10 cellular contexts compared by ENCODE assay signal in genomic region chr18:28045176-28045810, GRCh38.
DNase-seq lines count a peak whose midpoint lies in the region; ATAC-seq, FAIRE-seq and TF ChIP-seq lines count a peak whose summit lies in the region.
"Had no signal": no experiment of that assay in that cellular context is flagged by ENCODE, and none has a peak within 500 bp of the region (broad histone marks: within the 10 kb centered on the region; RNA-seq: fewer than 3 reads in every experiment).

No MANE protein-coding gene starts in this region.

- peaks cover 41% of the 10 kb centered on the region for H3K4me1 ChIP-seq in astrocyte (ENCODE audit: insufficient read depth, low read length)

- no peaks in the 10 kb centered on the region for H3K27me3 ChIP-seq in astrocyte (ENCODE audit: insufficient read depth, low read length)

- H3K9ac ChIP-seq in astrocyte (ENCODE audit: low read length): peak overlapping the region; percentile 52

- peaks cover 85% of the 10 kb centered on the region for H3K79me2 ChIP-seq in astrocyte (ENCODE audit: insufficient read depth, low read length)

- H4K20me1 ChIP-seq in astrocyte (ENCODE audit: insufficient read depth, low read length): peaks cover 2% of the 10 kb centered on the region

- peak overlapping the region; percentile 2 for H3K4me3 Mint-ChIP-seq in astrocyte (ENCODE audit: unreplicated experiment)
- H3K4me3 Mint-ChIP-seq: activated CD4-positive, alpha-beta T cell treated with anti-CD3 and anti-CD28 coated beads for 36 hours; stimulated activated naive CD8-positive, alpha-beta T cell treated with anti-CD3 and anti-CD28 coated beads, Interleukin-15, Interleukin-2, amounts not matched to agents 100 ng/mL and 50 ng/mL, for 24 hours had no signal

- no peaks in the 10 kb centered on the region for H3K9me3 Mint-ChIP-seq in astrocyte (ENCODE audit: unreplicated experiment)
- H3K9me3 Mint-ChIP-seq: stimulated activated naive CD8-positive, alpha-beta T cell treated with anti-CD3 and anti-CD28 coated beads, Interleukin-15, Interleukin-2, amounts not matched to agents 100 ng/mL and 50 ng/mL, for 24 hours had no signal

- H3K9me3 ChIP-seq in astrocyte (ENCODE audit: insufficient read depth, low read depth, low read length): no peaks in the 10 kb centered on the region

- no peak for ATAC-seq in activated CD4-positive, CD25-positive, alpha-beta regulatory T cell treated with anti-CD3 and anti-CD28 coated beads, Interleukin-2, amount 50 U/mL, for 24 hours
- no peak for ATAC-seq in HG03439 (IDR thresholded peaks at IDR 0.05; ENCODE audit: unreplicated experiment)
- ATAC-seq: activated CD4-positive, alpha-beta T cell treated with anti-CD3 and anti-CD28 coated beads for 36 hours had no signal

- peak overlapping the region; percentile 21 for H3K4me3 ChIP-seq in astrocyte (ENCODE audit: insufficient read depth, low read depth, low read length)

- H3K4me2 ChIP-seq in astrocyte (ENCODE audit: low read length): peak overlapping the region; percentile 77

- H3K36me3 ChIP-seq in astrocyte (ENCODE audit: insufficient read depth, low read length): peaks cover 8% of the 10 kb centered on the region

- peak; percentile 89 for DNase-seq in DMS153 (lab: John Stamatoyannopoulos, UW)
- peak; percentile 48 to 85 for DNase-seq in NCI-H187 (lab: John Stamatoyannopoulos, UW)
- DNase-seq in astrocyte (ENCODE audit: low read depth): peak; percentile 86
- peak; percentile 77 for DNase-seq in left kidney (ENCODE audit: low read depth, low spot score)
- DNase-seq in inferior parietal cortex (ENCODE audit: extremely low spot score): no peak
- no peak for DNase-seq in KG1 (lab: John Stamatoyannopoulos, UW)
- DNase-seq: activated CD4-positive, alpha-beta T cell treated with anti-CD3 and anti-CD28 coated beads for 36 hours had no signal

- peaks cover 4% of the 10 kb centered on the region for H3K36me3 Mint-ChIP-seq in astrocyte (ENCODE audit: low read depth, unreplicated experiment)

- no peaks in the 10 kb centered on the region for H3K27me3 Mint-ChIP-seq in astrocyte (ENCODE audit: low read depth, unreplicated experiment)
- H3K27me3 Mint-ChIP-seq: activated CD4-positive, alpha-beta T cell treated with anti-CD3 and anti-CD28 coated beads for 36 hours; stimulated activated naive CD8-positive, alpha-beta T cell treated with anti-CD3 and anti-CD28 coated beads, Interleukin-15, Interleukin-2, amounts not matched to agents 100 ng/mL and 50 ng/mL, for 24 hours had no signal

- peak overlapping the region; percentile 86 for H3K27ac ChIP-seq in astrocyte (ENCODE audit: low read depth, low read length)

- H2AFZ ChIP-seq in astrocyte (ENCODE audit: low read depth, low read length): no peak overlapping the region

- peak overlapping the region; percentile 91 for H3K27ac Mint-ChIP-seq in astrocyte (ENCODE audit: unreplicated experiment)
- H3K27ac Mint-ChIP-seq: activated CD4-positive, alpha-beta T cell treated with anti-CD3 and anti-CD28 coated beads for 36 hours; stimulated activated naive CD8-positive, alpha-beta T cell treated with anti-CD3 and anti-CD28 coated beads, Interleukin-15, Interleukin-2, amounts not matched to agents 100 ng/mL and 50 ng/mL, for 24 hours had no signal

- H3K4me1 Mint-ChIP-seq in astrocyte (ENCODE audit: low read depth, unreplicated experiment): peaks cover 59% of the 10 kb centered on the region
- H3K4me1 Mint-ChIP-seq: activated CD4-positive, alpha-beta T cell treated with anti-CD3 and anti-CD28 coated beads for 36 hours had no signal

- no peak for TF ChIP-seq CTCF in astrocyte (IDR thresholded peaks at IDR 0.05; ENCODE audit: insufficient read depth, low read depth, low read length)

- FAIRE-seq in astrocyte (lab: Jason Lieb, UNC): no peak

Comparison
In these comparisons a context has a peak if more than half of its experiments do, and no peak if none do; other contexts are left out.
1. DNase-seq: peak in DMS153 (single experiment), NCI-H187 (2 of 2), astrocyte (single experiment) and left kidney (single experiment); none in inferior parietal cortex (single experiment) and KG1 (single experiment).